In genomic region chr14:93953739-93954515, GRCh38 we compare ENCODE assay signal across 12 cellular contexts. TPM values are rescaled to one million over a fixed set of nuclear protein-coding genes. Genes with fewer than 3 reads are reported as not detected.
DNase-seq lines count a peak whose midpoint lies in the region; ATAC-seq lines count a peak whose summit lies in the region.
"Had no signal": no experiment of that assay in that cellular context is flagged by ENCODE, and none has a peak within 500 bp of the region (broad histone marks: within the 10 kb centered on the region; RNA-seq: fewer than 3 reads in every experiment).

No MANE protein-coding gene starts in this region.

- H3K27me3 Mint-ChIP-seq in activated naive CD4-positive, alpha-beta T cell treated with anti-CD3 and anti-CD28 coated beads, Interleukin-2, amount 10 ng/mL, durations not matched to agents 7 days and 5 days, result peaks cover 4% of the 10 kb centered on the region
- H3K27me3 Mint-ChIP-seq in T-cell, result no peaks in the 10 kb centered on the region
- H3K27me3 Mint-ChIP-seq in stimulated activated naive B cell treated with anti-CD40 and anti-IgM and Interleukin-4, amounts not matched to agents 10 μg/mL and 1 μg/mL and 100 μg/mL, for 72 hours, result peaks cover 6 to 16% of the 10 kb centered on the region in 2 donors

- H3K4me1 Mint-ChIP-seq in activated naive CD4-positive, alpha-beta T cell treated with anti-CD3 and anti-CD28 coated beads, Interleukin-2, amount 10 ng/mL, durations not matched to agents 7 days and 5 days, result peaks cover 78% of the 10 kb centered on the region
- H3K4me1 Mint-ChIP-seq in T-cell, result peaks cover 59 to 63% (median 62%) of the 10 kb centered on the region in 3 donors
- H3K4me1 Mint-ChIP-seq in stimulated activated naive B cell treated with anti-CD40 and anti-IgM and Interleukin-4, amounts not matched to agents 10 μg/mL and 1 μg/mL and 100 μg/mL, for 72 hours, result peaks cover 53 to 62% of the 10 kb centered on the region in 2 donors

- no peaks in the 10 kb centered on the region for H3K9me3 Mint-ChIP-seq in activated naive CD4-positive, alpha-beta T cell treated with anti-CD3 and anti-CD28 coated beads, Interleukin-2, amount 10 ng/mL, durations not matched to agents 7 days and 5 days
- H3K9me3 Mint-ChIP-seq in T-cell, result no peaks in the 10 kb centered on the region
- no peaks in the 10 kb centered on the region for H3K9me3 Mint-ChIP-seq in stimulated activated naive B cell treated with anti-CD40 and anti-IgM and Interleukin-4, amounts not matched to agents 10 μg/mL and 1 μg/mL and 100 μg/mL, for 72 hours

- peak overlapping the region; percentile 58 for H3K27ac Mint-ChIP-seq in activated naive CD4-positive, alpha-beta T cell treated with anti-CD3 and anti-CD28 coated beads, Interleukin-2, amount 10 ng/mL, durations not matched to agents 7 days and 5 days
- peak overlapping the region; percentile 16 to 22 for H3K27ac Mint-ChIP-seq in T-cell
- no peak overlapping the region for H3K27ac Mint-ChIP-seq in stimulated activated naive B cell treated with anti-CD40 and anti-IgM and Interleukin-4, amounts not matched to agents 10 μg/mL and 1 μg/mL and 100 μg/mL, for 72 hours

- peak overlapping the region; percentile 63 for H3K4me3 Mint-ChIP-seq in activated naive CD4-positive, alpha-beta T cell treated with anti-CD3 and anti-CD28 coated beads, Interleukin-2, amount 10 ng/mL, durations not matched to agents 7 days and 5 days
- H3K4me3 Mint-ChIP-seq in T-cell, result peak overlapping the region; percentile 17 to 73 (median 47)
- peak overlapping the region; percentile 10 to 25 for H3K4me3 Mint-ChIP-seq in stimulated activated naive B cell treated with anti-CD40 and anti-IgM and Interleukin-4, amounts not matched to agents 10 μg/mL and 1 μg/mL and 100 μg/mL, for 72 hours

- POLR2A ChIA-PET in T-cell (lab: Charles Lee), result no interaction called here

- intact Hi-C loops in left ventricle myocardium superior (cut with micrococcal nuclease), result no loop called here

- CTCF ChIA-PET in activated naive CD4-positive, alpha-beta T cell treated with anti-CD3 and anti-CD28 coated beads, Interleukin-2, amount 10 ng/mL, durations not matched to agents 7 days and 5 days (lab: Charles Lee), result interaction anchor here (0.7 to 10.3 kb wide), 6 partner anchors 9 to 82 kb away, joined by 3 to 181 read pairs (median 8); partner anchors contain the start of gene ASB2
- CTCF ChIA-PET in T-cell (lab: Charles Lee), result interaction anchor here in 1 of 2 donors (1.8 to 1.9 kb wide), 2 partner anchors 14 to 46 kb away, joined by 4 to 9 read pairs; no protein-coding TSS in a partner anchor

- no peak for ATAC-seq in T-cell (replicated peaks in 1 of 4)
- ATAC-seq in left ventricle myocardium superior, result no peak
- ATAC-seq in stimulated activated naive B cell treated with anti-CD40 and anti-IgM and Interleukin-4, amounts not matched to agents 10 μg/mL and 1 μg/mL and 100 μg/mL, for 72 hours (replicated peaks), result no peak
- ATAC-seq: body of pancreas had no signal

- H3K36me3 Mint-ChIP-seq in activated naive CD4-positive, alpha-beta T cell treated with anti-CD3 and anti-CD28 coated beads, Interleukin-2, amount 10 ng/mL, durations not matched to agents 7 days and 5 days, result peaks cover 58% of the 10 kb centered on the region
- H3K36me3 Mint-ChIP-seq in T-cell, result no peaks in the 10 kb centered on the region
- H3K36me3 Mint-ChIP-seq in stimulated activated naive B cell treated with anti-CD40 and anti-IgM and Interleukin-4, amounts not matched to agents 10 μg/mL and 1 μg/mL and 100 μg/mL, for 72 hours, result peaks cover 0 to 3% of the 10 kb centered on the region in 2 donors

- DNase-seq in activated naive CD4-positive, alpha-beta T cell treated with anti-CD3 and anti-CD28 coated beads, Interleukin-2, amount 10 ng/mL, durations not matched to agents 7 days and 5 days, result no peak
- no peak for DNase-seq in activated naive CD4-positive, alpha-beta T cell (lab: John Stamatoyannopoulos, UW)
- DNase-seq in T-cell (no peak), left ventricle myocardium superior (peak; percentile 4), SW 1271 (lab: John Stamatoyannopoulos, UW) (no peak), activated gamma-delta T cell (lab: John Stamatoyannopoulos, UW) (no peak), NCI-H1105 treated with DMSO at 0.1 percent for 48 hours (lab: John Stamatoyannopoulos, UW) (no peak)
- DNase-seq in stimulated activated naive B cell treated with anti-CD40 and anti-IgM and Interleukin-4, amounts not matched to agents 10 μg/mL and 1 μg/mL and 100 μg/mL, for 72 hours, result no peak
- DNase-seq: body of pancreas; NCI-H1436; NK-92 treated with Interleukin-12 subunit alpha and Interleukin-12 subunit beta, amount 100 ng/mL, for 24 hours; upper lobe of left lung had no signal

RNA-seq across cellular contexts. Expression of gene ASB2, which starts 22.4 kb away (rescaled TPM):
- total RNA-seq in T-cell, result 1 to 10 TPM; 2.7 to 5.4 (median 3.3) TPM
- 268 TPM for total RNA-seq in left ventricle myocardium superior

RNA-seq across cellular contexts. Expression of gene FAM181A, which starts 26.8 kb away (rescaled TPM):
- not detected for total RNA-seq in T-cell
- not detected for total RNA-seq in left ventricle myocardium superior
- total RNA-seq: body of pancreas had no signal

RNA-seq across cellular contexts. Expression of gene CCDC197, which starts 43.2 kb away (rescaled TPM):
- total RNA-seq in T-cell, result not detected
- total RNA-seq in left ventricle myocardium superior, result 0.74 TPM
- total RNA-seq: body of pancreas, upper lobe of left lung had no signal

Comparison
In these comparisons a context has a peak if more than half of its experiments do, and no peak if none do; other contexts are left out.
1. RNA of gene ASB2, which starts 22.4 kb away (total RNA-seq): 268 TPM in left ventricle myocardium superior (single experiment); 2.7 to 5.4 TPM in T-cell; every median in the first group is over 10 times any median in the second.
2. Peak in every context shown above with its lines, with median percentiles within 50 percentile points of each other: H3K4me3 Mint-ChIP-seq.